In genomic region chr17:15619331-15620058, GRCh38 we compare ENCODE assay signal across 10 cellular contexts. TPM values are rescaled to one million over a fixed set of nuclear protein-coding genes. Genes with fewer than 3 reads are reported as not detected.
DNase-seq lines count a peak whose midpoint lies in the region; ATAC-seq and TF ChIP-seq lines count a peak whose summit lies in the region.
"Not testable (repeated sequence)": the region's sequence is repeated elsewhere in the genome, so short reads cannot be mapped to it uniquely, and the experiment has no call there.
"Had no signal": no experiment of that assay in that cellular context is flagged by ENCODE, and none has a peak within 500 bp of the region (broad histone marks: within the 10 kb centered on the region; RNA-seq: fewer than 3 reads in every experiment).

TSS of gene FBXW10B (minus strand) at chr17:15619704. CDS start at chr17:15619512, 192 bp downstream.

- not testable (repeated sequence) for H3K36me3 Mint-ChIP-seq in brain; progenitor cell of endocrine pancreas (ENCODE audit: insufficient read depth)

- not testable (repeated sequence) for TF ChIP-seq CTCF in brain (conservative IDR thresholded peaks at IDR 0.05); fibroblast of mammary gland (conservative IDR thresholded peaks at IDR 0.05; ENCODE audit: control insufficient read depth, insufficient read depth, low read depth, low read length); heart right ventricle (IDR thresholded peaks at IDR 0.05); progenitor cell of endocrine pancreas (IDR thresholded peaks at IDR 0.05; ENCODE audit: unreplicated experiment); testis (IDR thresholded peaks at IDR 0.05)

- H3K4ac ChIP-seq in mesenchymal stem cell (ENCODE audit: low read depth in 1 of 2, low read length in 2 of 2): not testable (repeated sequence)

- H3K9ac ChIP-seq in mesenchymal stem cell (ENCODE audit: low read length): peak within 1 kb of the TSS; percentile 59

- not testable (repeated sequence) for H4K91ac ChIP-seq in mesenchymal stem cell (ENCODE audit: low read length)

- not testable (repeated sequence) for H2AK5ac ChIP-seq in mesenchymal stem cell (ENCODE audit: low read length, severe bottlenecking)

- H3K27ac ChIP-seq in heart right ventricle; mesenchymal stem cell (ENCODE audit: low read length, poor library complexity, severe bottlenecking); testis: not testable (repeated sequence)

- peak in 7 of 8 donors; percentile 41 to 74 (median 64) for ATAC-seq in heart right ventricle

- not testable (repeated sequence) for H3K14ac ChIP-seq in mesenchymal stem cell (ENCODE audit: low read length in 2 of 2)

- H3K4me1 Mint-ChIP-seq in brain; progenitor cell of endocrine pancreas (ENCODE audit: low read depth): not testable (repeated sequence)

- not testable (repeated sequence) for H2BK5ac ChIP-seq in mesenchymal stem cell (ENCODE audit: low read depth, low read length, poor library complexity, severe bottlenecking)

- not testable (repeated sequence) for H3K36me3 ChIP-seq in heart right ventricle; mesenchymal stem cell (ENCODE audit: control insufficient read depth in 1 of 2, insufficient read depth in 2 of 2, low read depth in 1 of 2, low read length in 2 of 2); testis (ENCODE audit: low read depth, missing control alignments)

- not testable (repeated sequence) for H2AFZ ChIP-seq in mesenchymal stem cell (ENCODE audit: low read depth, low read length)

- H2BK12ac ChIP-seq in mesenchymal stem cell (ENCODE audit: low read length in 2 of 2): not testable (repeated sequence)

- not testable (repeated sequence) for H3K79me1 ChIP-seq in mesenchymal stem cell (replicated peaks; ENCODE audit: low read length, poor library complexity, severe bottlenecking)

- not testable (repeated sequence) for H3K9me3 ChIP-seq in heart right ventricle; mesenchymal stem cell (ENCODE audit: control insufficient read depth, low read length); testis

- H3K23ac ChIP-seq in mesenchymal stem cell (ENCODE audit: low read length in 2 of 2): not testable (repeated sequence)

- H3K18ac ChIP-seq in mesenchymal stem cell (ENCODE audit: low read depth in 1 of 2, low read length in 2 of 2): not testable (repeated sequence)

- not testable (repeated sequence) for H3K4me1 ChIP-seq in heart right ventricle; mesenchymal stem cell (ENCODE audit: control insufficient read depth, insufficient read depth, low read depth, low read length); testis

- H3K4me3 ChIP-seq in fibroblast of mammary gland (ENCODE audit: control insufficient read depth, low read depth, low read length); testis: not testable (repeated sequence)
- H3K4me3 ChIP-seq in heart right ventricle (peak within 1 kb of the TSS in 5 of 10 donors; percentile 19 to 35 (median 26)), mesenchymal stem cell (ENCODE audit: insufficient read depth in 1 of 2, low read depth in 1 of 2, low read length in 2 of 2) (peak within 1 kb of the TSS in 1 of 2 experiments; percentile 62)

- DNase-seq in NCI-H526 treated with DMSO at 0.1 percent for 48 hours (lab: John Stamatoyannopoulos, UW) (peak; percentile 5), fibroblast of mammary gland (ENCODE audit: low read depth) (peak; percentile 4)
- not testable (repeated sequence) for DNase-seq in heart right ventricle; mesenchymal stem cell; progenitor cell of endocrine pancreas (ENCODE audit: low spot score, unreplicated experiment); testis

- H3K27me3 ChIP-seq in heart right ventricle; mesenchymal stem cell (ENCODE audit: control insufficient read depth in 1 of 2, insufficient read depth in 1 of 2, low read length in 2 of 2); testis: not testable (repeated sequence)

- intact Hi-C loops in heart right ventricle (cut with DNase I); testis (cut with DNase I; ENCODE audit: low total_unique reads): not testable (repeated sequence)

- H3K9me3 Mint-ChIP-seq in brain; progenitor cell of endocrine pancreas (ENCODE audit: low read depth): not testable (repeated sequence)

- H4K8ac ChIP-seq in mesenchymal stem cell (ENCODE audit: low read length): not testable (repeated sequence)

- 41 to 44% methylated on average over 11 of the region's 12 CpGs for WGBS in heart right ventricle, 2 donors
- WGBS in mesenchymal stem cell: 63% methylated on average over 5 of the region's 12 CpGs
- WGBS in testis, 2 donors: 49 to 55% methylated on average over 11 of the region's 12 CpGs

- not testable (repeated sequence) for H2BK15ac ChIP-seq in mesenchymal stem cell (ENCODE audit: low read depth, poor library complexity, severe bottlenecking)

- H3K27me3 Mint-ChIP-seq in brain, progenitor cell of endocrine pancreas: not testable (repeated sequence)

- H3K4me2 ChIP-seq in mesenchymal stem cell (ENCODE audit: low read length, poor library complexity, severe bottlenecking): not testable (repeated sequence)

- peak within 1 kb of the TSS in 4 of 5 experiments; percentile 73 to 92 (median 82) for H3K27ac Mint-ChIP-seq in brain
- not testable (repeated sequence) for H3K27ac Mint-ChIP-seq in progenitor cell of endocrine pancreas

- peak within 1 kb of the TSS in 3 of 5 experiments; percentile 26 to 69 (median 35) for H3K4me3 Mint-ChIP-seq in brain
- peak within 1 kb of the TSS; percentile 31 for H3K4me3 Mint-ChIP-seq in progenitor cell of endocrine pancreas (ENCODE audit: low read depth)

- not testable (repeated sequence) for TF ChIP-seq POLR2A in testis (IDR thresholded peaks at IDR 0.05)

- not testable (repeated sequence) for H2BK120ac ChIP-seq in mesenchymal stem cell (ENCODE audit: low read depth, low read length)

RNA-seq across cellular contexts. Expression of gene FBXW10B, which starts in this region (rescaled TPM):
- polyA plus RNA-seq in brain (ENCODE audit: insufficient read depth, low read depth, low replicate concordance) (not detected), heart right ventricle (1 to 10 TPM in 1 of 2 donors, under 1 TPM in 1; 0.87 to 2.2 TPM), testis (ENCODE audit: insufficient read depth, low read depth, low replicate concordance) (6.8 TPM)
- total RNA-seq in heart right ventricle (1 to 10 TPM in 2 of 10 donors, under 1 TPM in 8; 0.25 to 2.2 (median 0.55) TPM), progenitor cell of endocrine pancreas (0.69 and 0.81 TPM in 2 replicates), testis (10 to 100 TPM; 15.9 to 20.5 TPM)
- 0.40 TPM for polyA plus RNA-seq in mesenchymal stem cell (2013, experiment 1 of 2)
- 0.29 TPM for polyA plus RNA-seq in mesenchymal stem cell (2013, experiment 2 of 2)
- total RNA-seq: cardiac muscle cell, H9 had no signal
- polyA plus RNA-seq: CD4-positive, alpha-beta memory T cell had no signal
